In the genomic region with DNA sequence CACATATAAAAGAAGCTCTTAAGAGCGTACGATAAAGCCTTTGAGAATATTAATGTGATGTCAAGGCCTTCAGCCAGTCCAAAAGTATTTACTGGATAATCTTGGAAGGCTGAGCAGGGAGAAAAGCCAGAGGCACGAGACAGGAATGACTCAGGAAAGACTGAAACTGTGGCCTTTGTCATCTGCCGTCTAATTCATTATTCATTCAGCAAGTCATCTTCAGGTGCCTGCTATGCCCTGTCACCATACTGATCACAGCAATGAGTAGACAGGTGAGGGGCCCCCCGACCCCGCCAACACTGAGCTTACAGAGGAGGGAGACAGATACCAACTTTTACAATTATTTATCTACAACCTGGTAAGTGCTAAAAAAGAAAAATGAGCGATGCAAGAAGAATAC, we compare ENCODE assay signal across 22 cellular contexts.
DNase-seq lines count a peak whose midpoint lies in the region; ATAC-seq, FAIRE-seq and TF ChIP-seq lines count a peak whose summit lies in the region.
"Had no signal": no experiment of that assay in that cellular context is flagged by ENCODE, and none has a peak within 500 bp of the region (broad histone marks: within the 10 kb centered on the region; RNA-seq: fewer than 3 reads in every experiment).

No MANE protein-coding gene starts in this region.

- peaks cover 77% of the 10 kb centered on the region for H4K20me1 ChIP-seq in astrocyte (ENCODE audit: insufficient read depth, low read length)

- H3K9me3 ChIP-seq in astrocyte (ENCODE audit: insufficient read depth, low read depth, low read length) (no peaks in the 10 kb centered on the region), mesenchymal stem cell (ENCODE audit: control insufficient read depth, low read length) (no peaks in the 10 kb centered on the region)
- H3K9me3 ChIP-seq: body of pancreas, left ventricle myocardium inferior, SJSA1 had no signal

- TF ChIP-seq CTCF in astrocyte (IDR thresholded peaks at IDR 0.05; ENCODE audit: insufficient read depth, low read depth, low read length) (no peak), nephron progenitor cell (IDR thresholded peaks at IDR 0.05) (no peak)

- H2BK120ac ChIP-seq in mesenchymal stem cell (ENCODE audit: low read depth, low read length): no peak overlapping the region

- H3K4me2 ChIP-seq in astrocyte (ENCODE audit: low read length) (no peak overlapping the region), mesenchymal stem cell (ENCODE audit: low read length, poor library complexity, severe bottlenecking) (no peak overlapping the region)

- H3K27ac ChIP-seq in astrocyte (ENCODE audit: low read depth, low read length) (no peak overlapping the region), mesenchymal stem cell (ENCODE audit: low read length, poor library complexity, severe bottlenecking) (no peak overlapping the region)
- H3K27ac ChIP-seq: body of pancreas, left ventricle myocardium inferior, SJSA1 had no signal

- H3K9me3 Mint-ChIP-seq in activated CD4-positive, alpha-beta T cell treated with anti-CD3 and anti-CD28 coated beads for 36 hours (ENCODE audit: low read depth): no peaks in the 10 kb centered on the region
- H3K9me3 Mint-ChIP-seq in astrocyte (ENCODE audit: unreplicated experiment) (no peaks in the 10 kb centered on the region), nephron progenitor cell (no peaks in the 10 kb centered on the region)
- H3K9me3 Mint-ChIP-seq: CD14-positive monocyte had no signal

- H2BK12ac ChIP-seq in mesenchymal stem cell (ENCODE audit: low read length in 2 of 2): no peak overlapping the region

- peak; percentile 42 for DNase-seq in activated CD4-positive, alpha-beta T cell treated with anti-CD3 and anti-CD28 coated beads for 36 hours
- no peak for DNase-seq in activated CD4-positive, alpha-beta T cell treated with anti-CD3 and anti-CD28 coated beads, Interleukin-2, amount 50 U/mL, for 1 hour
- DNase-seq in EH (ENCODE audit: low read depth) (peak; percentile 30), astrocyte (ENCODE audit: low read depth) (peak; percentile 28), mesenchymal stem cell (no peak), nephron progenitor cell (no peak), NCI-H2081 treated with DMSO at 0.1 percent for 48 hours (lab: John Stamatoyannopoulos, UW) (no peak)
- DNase-seq: activated CD8-positive, alpha-beta memory T cell treated with anti-CD3 and anti-CD28 coated beads for 24 hours; activated gamma-delta T cell; body of pancreas; effector CD8-positive, alpha-beta T cell; foreskin melanocyte; left ventricle myocardium inferior; NCI-H2081; NCI-H526; stimulated activated naive CD8-positive, alpha-beta T cell treated with anti-CD3 and anti-CD28 coated beads, Interleukin-15, Interleukin-2, amounts not matched to agents 100 U/mL and 50 U/mL, for 24 hours; trophoblast cell had no signal

- no peak overlapping the region for H3K23ac ChIP-seq in mesenchymal stem cell (ENCODE audit: low read length in 2 of 2)

- no peak overlapping the region for H3K14ac ChIP-seq in mesenchymal stem cell (ENCODE audit: low read length in 2 of 2)

- H3K4me3 ChIP-seq in astrocyte (ENCODE audit: insufficient read depth, low read depth, low read length) (no peak overlapping the region), mesenchymal stem cell (ENCODE audit: insufficient read depth in 1 of 2, low read depth in 1 of 2, low read length in 2 of 2) (peak overlapping the region in 1 of 2 experiments; percentile 38)
- H3K4me3 ChIP-seq: body of pancreas, left ventricle myocardium inferior, SJSA1, skin epidermis had no signal

- peak; percentile 63 for ATAC-seq in activated CD4-positive, alpha-beta T cell treated with anti-CD3 and anti-CD28 coated beads for 36 hours
- no peak for ATAC-seq in GM18868 (IDR thresholded peaks at IDR 0.05; ENCODE audit: unreplicated experiment)
- ATAC-seq: body of pancreas; stimulated activated naive CD8-positive, alpha-beta T cell treated with anti-CD3 and anti-CD28 coated beads, Interleukin-15, Interleukin-2, amounts not matched to agents 100 U/mL and 50 U/mL, for 24 hours had no signal

- peaks cover 74% of the 10 kb centered on the region for H3K79me1 ChIP-seq in mesenchymal stem cell (replicated peaks; ENCODE audit: low read length, poor library complexity, severe bottlenecking)

- H3K4me1 ChIP-seq in astrocyte (ENCODE audit: insufficient read depth, low read length) (no peaks in the 10 kb centered on the region), mesenchymal stem cell (ENCODE audit: control insufficient read depth, insufficient read depth, low read depth, low read length) (peaks cover 6% of the 10 kb centered on the region)
- H3K4me1 ChIP-seq: body of pancreas, SJSA1 had no signal

- no peak overlapping the region for H3K18ac ChIP-seq in mesenchymal stem cell (ENCODE audit: low read depth in 1 of 2, low read length in 2 of 2)

- no peak overlapping the region for H2AFZ ChIP-seq in astrocyte (ENCODE audit: low read depth, low read length)
- no peak overlapping the region for H2AFZ ChIP-seq in mesenchymal stem cell (ENCODE audit: low read depth, low read length)

- H3K27me3 ChIP-seq in astrocyte (ENCODE audit: insufficient read depth, low read length): no peaks in the 10 kb centered on the region
- no peaks in the 10 kb centered on the region for H3K27me3 ChIP-seq in mesenchymal stem cell (ENCODE audit: control insufficient read depth in 1 of 2, insufficient read depth in 1 of 2, low read length in 2 of 2)
- H3K27me3 ChIP-seq: body of pancreas, SJSA1 had no signal

- H3K27ac Mint-ChIP-seq in activated CD4-positive, alpha-beta T cell treated with anti-CD3 and anti-CD28 coated beads for 36 hours: no peak overlapping the region
- H3K27ac Mint-ChIP-seq in astrocyte (ENCODE audit: unreplicated experiment): peak overlapping the region; percentile 24
- H3K27ac Mint-ChIP-seq in nephron progenitor cell: no peak overlapping the region

- H4K8ac ChIP-seq in mesenchymal stem cell (ENCODE audit: low read length): no peak overlapping the region

- 94% methylated on average over 4 of the region's 7 CpGs for WGBS in mesenchymal stem cell

- H2BK15ac ChIP-seq in mesenchymal stem cell (ENCODE audit: low read depth, poor library complexity, severe bottlenecking): no peak overlapping the region

- H3K4me3 Mint-ChIP-seq in activated CD4-positive, alpha-beta T cell treated with anti-CD3 and anti-CD28 coated beads for 36 hours: no peak overlapping the region
- no peak overlapping the region for H3K4me3 Mint-ChIP-seq in astrocyte (ENCODE audit: unreplicated experiment)
- H3K4me3 Mint-ChIP-seq in nephron progenitor cell: no peak overlapping the region
- H3K4me3 Mint-ChIP-seq: CD14-positive monocyte had no signal

- H3K9ac ChIP-seq in astrocyte (ENCODE audit: low read length): no peak overlapping the region
- peak overlapping the region; percentile 55 for H3K9ac ChIP-seq in mesenchymal stem cell (ENCODE audit: low read length)

- POLR2A ChIA-PET in activated CD4-positive, alpha-beta T cell treated with anti-CD3 and anti-CD28 coated beads for 36 hours (lab: Charles Lee): no interaction called here

- no peak for FAIRE-seq in astrocyte (lab: Jason Lieb, UNC)
- FAIRE-seq: A204.1 had no signal

- CTCF ChIA-PET in activated CD4-positive, alpha-beta T cell treated with anti-CD3 and anti-CD28 coated beads for 36 hours (lab: Charles Lee): interaction anchor here (0.8 kb wide), 1 partner anchor 41 kb away, joined by 3 read pairs; no protein-coding TSS in a partner anchor

- intact Hi-C loops in activated CD4-positive, alpha-beta T cell treated with anti-CD3 and anti-CD28 coated beads for 36 hours (cut with DNase I, micrococcal nuclease): no loop called here

- H3K4ac ChIP-seq in mesenchymal stem cell (ENCODE audit: low read depth in 1 of 2, low read length in 2 of 2): no peak overlapping the region

- peaks cover 36% of the 10 kb centered on the region for H3K4me1 Mint-ChIP-seq in activated CD4-positive, alpha-beta T cell treated with anti-CD3 and anti-CD28 coated beads for 36 hours
- H3K4me1 Mint-ChIP-seq in astrocyte (ENCODE audit: low read depth, unreplicated experiment): peaks cover 17% of the 10 kb centered on the region
- H3K4me1 Mint-ChIP-seq in nephron progenitor cell: peaks cover 18% of the 10 kb centered on the region
- H3K4me1 Mint-ChIP-seq: CD14-positive monocyte had no signal

- H2BK5ac ChIP-seq in mesenchymal stem cell (ENCODE audit: low read depth, low read length, poor library complexity, severe bottlenecking): no peak overlapping the region

- no peaks in the 10 kb centered on the region for H3K27me3 Mint-ChIP-seq in activated CD4-positive, alpha-beta T cell treated with anti-CD3 and anti-CD28 coated beads for 36 hours
- H3K27me3 Mint-ChIP-seq in astrocyte (ENCODE audit: low read depth, unreplicated experiment): no peaks in the 10 kb centered on the region
- H3K27me3 Mint-ChIP-seq in nephron progenitor cell (ENCODE audit: low read depth, poor library complexity): no peaks in the 10 kb centered on the region

- H4K91ac ChIP-seq in mesenchymal stem cell (ENCODE audit: low read length): no peak overlapping the region

- H3K36me3 ChIP-seq in astrocyte (ENCODE audit: insufficient read depth, low read length) (peaks cover 21% of the 10 kb centered on the region), mesenchymal stem cell (ENCODE audit: control insufficient read depth in 1 of 2, insufficient read depth in 2 of 2, low read depth in 1 of 2, low read length in 2 of 2) (peaks cover 69 to 70% of the 10 kb centered on the region in 2 experiments)

- H3K36me3 Mint-ChIP-seq in activated CD4-positive, alpha-beta T cell treated with anti-CD3 and anti-CD28 coated beads for 36 hours (ENCODE audit: low read depth): peaks cover 55% of the 10 kb centered on the region
- H3K36me3 Mint-ChIP-seq in astrocyte (ENCODE audit: low read depth, unreplicated experiment): peaks cover 30% of the 10 kb centered on the region
- peaks cover 20% of the 10 kb centered on the region for H3K36me3 Mint-ChIP-seq in nephron progenitor cell (ENCODE audit: low read depth)

- no peak overlapping the region for H2AK5ac ChIP-seq in mesenchymal stem cell (ENCODE audit: low read length, severe bottlenecking)

- peaks cover 4% of the 10 kb centered on the region for H3K79me2 ChIP-seq in astrocyte (ENCODE audit: insufficient read depth, low read length)

Comparison
In these comparisons a context has a peak if more than half of its experiments do, and no peak if none do; other contexts are left out.
1. DNase-seq: peak in activated CD4-positive, alpha-beta T cell treated with anti-CD3 and anti-CD28 coated beads for 36 hours (single experiment), EH (single experiment) and astrocyte (single experiment); none in activated CD4-positive, alpha-beta T cell treated with anti-CD3 and anti-CD28 coated beads, Interleukin-2, amount 50 U/mL, for 1 hour (single experiment), mesenchymal stem cell (single experiment), nephron progenitor cell (single experiment) and NCI-H2081 treated with DMSO at 0.1 percent for 48 hours (single experiment).